Comparison of ENCODE assay signal across 29 cellular contexts in the genomic region with DNA sequence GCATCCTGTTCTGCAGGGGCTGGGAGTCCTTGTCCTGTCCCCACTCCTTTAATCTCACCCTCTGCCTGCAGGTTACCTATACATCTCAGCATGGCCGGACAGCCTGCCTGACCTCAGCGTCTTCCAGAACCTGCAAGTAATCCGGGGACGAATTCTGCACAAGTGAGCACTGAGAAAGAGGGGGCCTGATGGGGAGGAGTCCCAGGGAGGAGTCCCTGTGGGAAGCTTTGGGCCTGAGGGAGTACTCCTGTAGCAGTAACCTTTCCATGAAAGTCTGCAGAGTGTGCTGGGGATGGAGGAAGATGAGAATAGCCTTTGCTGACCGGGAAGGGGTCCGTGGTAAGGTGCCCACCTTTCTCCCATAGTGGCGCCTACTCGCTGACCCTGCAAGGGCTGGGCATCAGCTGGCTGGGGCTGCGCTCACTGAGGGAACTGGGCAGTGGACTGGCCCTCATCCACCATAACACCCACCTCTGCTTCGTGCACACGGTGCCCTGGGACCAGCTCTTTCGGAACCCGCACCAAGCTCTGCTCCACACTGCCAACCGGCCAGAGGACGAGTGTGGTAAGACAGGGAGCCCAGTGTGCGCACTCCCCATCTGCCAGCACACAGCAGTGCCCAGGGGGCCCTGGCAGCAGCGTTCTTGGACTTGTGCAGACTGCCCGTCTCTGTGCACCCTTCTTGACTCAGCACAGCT. TPM values are rescaled to one million over a fixed set of nuclear protein-coding genes. Genes with fewer than 3 reads are reported as not detected.
DNase-seq lines count a peak whose midpoint lies in the region; ATAC-seq and TF ChIP-seq lines count a peak whose summit lies in the region.
"Had no signal": no experiment of that assay in that cellular context is flagged by ENCODE, and none has a peak within 500 bp of the region (broad histone marks: within the 10 kb centered on the region; RNA-seq: fewer than 3 reads in every experiment).

No MANE protein-coding gene starts in this region.

- peak overlapping the region; percentile 43 for H3K27ac Mint-ChIP-seq in neural crest cell (ENCODE audit: unreplicated experiment)
- H3K27ac Mint-ChIP-seq: activated CD4-positive, alpha-beta T cell treated with anti-CD3 and anti-CD28 coated beads, Interleukin-2, amount 10 ng/mL, durations not matched to agents 24 days and 14 days; activated CD8-positive, alpha-beta memory T cell treated with anti-CD3 and anti-CD28 coated beads, Interleukin-2, amount 10 ng/mL, durations not matched to agents 7 days and 5 days; activated naive CD4-positive, alpha-beta T cell treated with anti-CD3 and anti-CD28 coated beads, Interleukin-2, amount 10 ng/mL, durations not matched to agents 7 days and 5 days; B cell; GM23338; T-helper 2 cell treated with Interferon-gamma antibody and Interleukin-4, amounts not matched to agents 5 μg/mL and 100 μg/mL, for 36 hours had no signal

- TF ChIP-seq POLR2A in vagina (IDR thresholded peaks at IDR 0.05) = no peak

- DNase-seq in left ventricle myocardium inferior (no peak), left cardiac atrium (no peak), neural crest cell (ENCODE audit: low read depth, low spot score) (no peak), vagina (ENCODE audit: extremely low spot score in 2 of 2) (no peak), GM13976 (ENCODE audit: low spot score) (no peak)
- DNase-seq in activated CD8-positive, alpha-beta memory T cell treated with anti-CD3 and anti-CD28 coated beads for 24 hours = no peak
- DNase-seq: activated CD4-positive, alpha-beta T cell treated with anti-CD3 and anti-CD28 coated beads, Interleukin-2, amount 10 ng/mL, durations not matched to agents 24 days and 14 days; activated CD8-positive, alpha-beta memory T cell treated with anti-CD3 and anti-CD28 coated beads, Interleukin-2, amount 10 ng/mL, durations not matched to agents 7 days and 5 days; activated naive CD4-positive, alpha-beta T cell treated with anti-CD3 and anti-CD28 coated beads, Interleukin-2, amount 10 ng/mL, durations not matched to agents 7 days and 5 days; amniotic stem cell; COR-L47; DMS79 treated with DMSO at 0.1 percent for 48 hours; lower lobe of right lung; NCI-H1417 treated with DMSO at 0.1 percent for 48 hours; NCI-H2107; NCI-H446; NCI-H82; stimulated activated CD4-positive, alpha-beta T cell treated with anti-CD3 and anti-CD28 coated beads, Interleukin-1b, Interleukin-23, amount 100 ng/mL, for 48 hours had no signal

- no peak for TF ChIP-seq CTCF in left ventricle myocardium inferior (IDR thresholded peaks at IDR 0.05; ENCODE audit: borderline replicate concordance)
- no peak for TF ChIP-seq CTCF in neural crest cell (conservative IDR thresholded peaks at IDR 0.05)
- TF ChIP-seq CTCF in vagina (IDR thresholded peaks at IDR 0.05) = no peak
- no peak for TF ChIP-seq CTCF in GM13976 (IDR thresholded peaks at IDR 0.05; ENCODE audit: borderline replicate concordance, control extremely low read depth, extremely low read depth, insufficient read depth, missing control alignments)

- in situ Hi-C loops in GM13976 (cut with MboI; ENCODE audit: low sequenced_read_pairs, unreplicated experiment) = no loop called here

- intact Hi-C loops in left ventricle myocardium inferior (cut with micrococcal nuclease) (no loop called here), left cardiac atrium (cut with DNase I) (no loop called here), vagina (cut with DNase I) (no loop called here)

- peak overlapping the region; percentile 72 for H3K27ac ChIP-seq in left ventricle myocardium inferior (replicated peaks)
- H3K27ac ChIP-seq in vagina = peak overlapping the region; percentile 75
- H3K27ac ChIP-seq: KMS-11, neutrophil, VCaP had no signal

- peaks cover 21% of the 10 kb centered on the region for H3K4me1 ChIP-seq in left ventricle myocardium inferior
- H3K4me1 ChIP-seq in vagina = peaks cover 13% of the 10 kb centered on the region
- H3K4me1 ChIP-seq: lower lobe of right lung had no signal

- H3K4me3 ChIP-seq in left ventricle myocardium inferior (no peak overlapping the region), vagina (no peak overlapping the region)
- H3K4me3 ChIP-seq: GM23338, lower lobe of right lung had no signal

- peaks cover 3% of the 10 kb centered on the region for H3K36me3 Mint-ChIP-seq in neural crest cell (ENCODE audit: low read depth)
- H3K36me3 Mint-ChIP-seq: activated CD8-positive, alpha-beta memory T cell treated with anti-CD3 and anti-CD28 coated beads, Interleukin-2, amount 10 ng/mL, durations not matched to agents 7 days and 5 days; activated naive CD4-positive, alpha-beta T cell treated with anti-CD3 and anti-CD28 coated beads, Interleukin-2, amount 10 ng/mL, durations not matched to agents 7 days and 5 days had no signal

- no peak for ATAC-seq in left cardiac atrium
- ATAC-seq: activated CD8-positive, alpha-beta memory T cell treated with anti-CD3 and anti-CD28 coated beads, Interleukin-2, amount 10 ng/mL, durations not matched to agents 7 days and 5 days; SK-N-SH treated with all-trans-retinoic acid at 6 μM for 48 hours had no signal

- H3K9me3 Mint-ChIP-seq in neural crest cell = no peaks in the 10 kb centered on the region
- H3K9me3 Mint-ChIP-seq: activated CD4-positive, alpha-beta T cell treated with anti-CD3 and anti-CD28 coated beads, Interleukin-2, amount 10 ng/mL, durations not matched to agents 24 days and 14 days; activated naive CD4-positive, alpha-beta T cell treated with anti-CD3 and anti-CD28 coated beads, Interleukin-2, amount 10 ng/mL, durations not matched to agents 7 days and 5 days; GM23338; T-helper 2 cell treated with Interferon-gamma antibody and Interleukin-4, amounts not matched to agents 5 μg/mL and 100 μg/mL, for 36 hours had no signal

- peaks cover 81% of the 10 kb centered on the region for H3K36me3 ChIP-seq in left ventricle myocardium inferior
- peaks cover 0 to 53% of the 10 kb centered on the region in 2 donors for H3K36me3 ChIP-seq in vagina
- H3K36me3 ChIP-seq: neutrophil had no signal

- no peaks in the 10 kb centered on the region for H3K27me3 ChIP-seq in left ventricle myocardium inferior (ENCODE audit: low read depth)
- H3K27me3 ChIP-seq in vagina = no peaks in the 10 kb centered on the region
- H3K27me3 ChIP-seq: neutrophil had no signal

- H3K9me3 ChIP-seq in left ventricle myocardium inferior (replicated peaks) = no peaks in the 10 kb centered on the region
- H3K9me3 ChIP-seq in vagina = no peaks in the 10 kb centered on the region
- H3K9me3 ChIP-seq: lower lobe of right lung, neutrophil had no signal

- no peak overlapping the region for H3K4me3 Mint-ChIP-seq in neural crest cell
- H3K4me3 Mint-ChIP-seq: activated CD4-positive, alpha-beta T cell treated with anti-CD3 and anti-CD28 coated beads, Interleukin-2, amount 10 ng/mL, durations not matched to agents 24 days and 14 days; activated CD8-positive, alpha-beta memory T cell treated with anti-CD3 and anti-CD28 coated beads, Interleukin-2, amount 10 ng/mL, durations not matched to agents 7 days and 5 days; activated naive CD4-positive, alpha-beta T cell treated with anti-CD3 and anti-CD28 coated beads, Interleukin-2, amount 10 ng/mL, durations not matched to agents 7 days and 5 days; B cell; GM23338; T-helper 2 cell treated with Interferon-gamma antibody and Interleukin-4, amounts not matched to agents 5 μg/mL and 100 μg/mL, for 36 hours had no signal

- H3K27me3 Mint-ChIP-seq in neural crest cell (ENCODE audit: low read depth) = no peaks in the 10 kb centered on the region
- H3K27me3 Mint-ChIP-seq: activated CD4-positive, alpha-beta T cell treated with anti-CD3 and anti-CD28 coated beads, Interleukin-2, amount 10 ng/mL, durations not matched to agents 24 days and 14 days; activated CD8-positive, alpha-beta memory T cell treated with anti-CD3 and anti-CD28 coated beads, Interleukin-2, amount 10 ng/mL, durations not matched to agents 7 days and 5 days; B cell had no signal

- no peaks in the 10 kb centered on the region for H3K4me1 Mint-ChIP-seq in neural crest cell
- H3K4me1 Mint-ChIP-seq: activated CD4-positive, alpha-beta T cell treated with anti-CD3 and anti-CD28 coated beads, Interleukin-2, amount 10 ng/mL, durations not matched to agents 24 days and 14 days; activated CD8-positive, alpha-beta memory T cell treated with anti-CD3 and anti-CD28 coated beads, Interleukin-2, amount 10 ng/mL, durations not matched to agents 7 days and 5 days; activated naive CD4-positive, alpha-beta T cell treated with anti-CD3 and anti-CD28 coated beads, Interleukin-2, amount 10 ng/mL, durations not matched to agents 7 days and 5 days; B cell; GM23338 had no signal

RNA-seq across cellular contexts. Expression of a gene that starts 14.8 kb away (rescaled TPM):
- total RNA-seq in left ventricle myocardium inferior = 57.1 TPM
- total RNA-seq in left cardiac atrium = 10 to 100 TPM; 48.7 to 55.3 TPM
- total RNA-seq in neural crest cell = 35.6 and 36.8 TPM in 2 replicates
- total RNA-seq in vagina = 74.2 TPM

RNA-seq across cellular contexts. Expression of a gene that starts 15.7 kb away (rescaled TPM):
- total RNA-seq in left ventricle myocardium inferior = 61.0 TPM
- 10 to 100 TPM; 72.7 to 78.5 TPM for total RNA-seq in left cardiac atrium
- 78.4 and 82.9 TPM in 2 replicates for total RNA-seq in neural crest cell
- 52.1 TPM for total RNA-seq in vagina

RNA-seq across cellular contexts. Expression of a gene that starts 22.2 kb away (rescaled TPM):
- total RNA-seq in left ventricle myocardium inferior (1.1 TPM), left cardiac atrium (1 to 10 TPM; 1.3 to 2.5 TPM), neural crest cell (not detected in 2 replicates), vagina (23.6 TPM)
- total RNA-seq: glomerular endothelial cell, pulmonary artery endothelial cell, skeletal muscle tissue had no signal

RNA-seq across cellular contexts. Expression of a gene that starts 27.7 kb away (rescaled TPM):
- total RNA-seq in left ventricle myocardium inferior = 10.7 TPM
- total RNA-seq in left cardiac atrium = 10 to 100 TPM in 1 of 2 donors, 1 to 10 TPM in 1; 9.7 to 18.1 TPM
- total RNA-seq in neural crest cell = 18.2 and 21.7 TPM in 2 replicates
- total RNA-seq in vagina = 17.7 TPM

RNA-seq across cellular contexts. Expression of a gene that starts 47.3 kb away (rescaled TPM):
- total RNA-seq in left ventricle myocardium inferior = 7.6 TPM
- total RNA-seq in left cardiac atrium = 10 to 100 TPM in 1 of 2 donors, 1 to 10 TPM in 1; 9.7 to 11.2 TPM
- total RNA-seq in neural crest cell = 0.84 and 0.86 TPM in 2 replicates
- 5.6 TPM for total RNA-seq in vagina
- total RNA-seq: A673; activated CD4-positive, alpha-beta T cell treated with anti-CD3 and anti-CD28 coated beads, Interleukin-2, amount 10 ng/mL, durations not matched to agents 24 days and 14 days; activated CD8-positive, alpha-beta memory T cell treated with anti-CD3 and anti-CD28 coated beads, Interleukin-2, amount 10 ng/mL, durations not matched to agents 7 days and 5 days; glomerular endothelial cell; pulmonary artery endothelial cell had no signal
